ENCODE assay signal across 14 cellular contexts in genomic region chr2:95584321-95584720, GRCh38. TPM values are rescaled to one million over a fixed set of nuclear protein-coding genes. Genes with fewer than 3 reads are reported as not detected.
DNase-seq lines count a peak whose midpoint lies in the region; ATAC-seq and TF ChIP-seq lines count a peak whose summit lies in the region.
"Not testable (repeated sequence)": the region's sequence is repeated elsewhere in the genome, so short reads cannot be mapped to it uniquely, and the experiment has no call there.
"Had no signal": no experiment of that assay in that cellular context is flagged by ENCODE, and none has a peak within 500 bp of the region (broad histone marks: within the 10 kb centered on the region; RNA-seq: fewer than 3 reads in every experiment).

No MANE protein-coding gene starts in this region.

- H2BK120ac ChIP-seq in trophoblast cell (ENCODE audit: insufficient read depth, low read length, poor library complexity), result not testable (repeated sequence)

- not testable (repeated sequence) for H3K79me1 ChIP-seq in trophoblast cell (ENCODE audit: low read length)

- not testable (repeated sequence) for BruUV-seq in PC-3 (replicated peaks; lab: Mats Ljungman, UMichigan); mammary epithelial cell (replicated peaks; lab: Mats Ljungman, UMichigan)

- 30% methylated on average over 1 of the region's 1 CpG for WGBS in mammary epithelial cell (ENCODE audit: low coverage, missing lambda C conversion rate)
- no CpG with 5 or more reads among the region's 1 CpG for WGBS in trophoblast cell (ENCODE audit: extremely low coverage, insufficient coverage, insufficient read length)

- not testable (repeated sequence) for H3K27ac ChIP-seq in PC-3 (ENCODE audit: low read length); mammary epithelial cell (ENCODE audit: insufficient read depth, low read depth, low read length); foreskin keratinocyte; trophoblast cell (ENCODE audit: low read depth, low read length)

- H3K4me1 Mint-ChIP-seq in type B pancreatic cell (ENCODE audit: unreplicated experiment), result not testable (repeated sequence)

- not testable (repeated sequence) for H3K9ac ChIP-seq in PC-3 (ENCODE audit: low read length); mammary epithelial cell (ENCODE audit: insufficient read depth, low read length); trophoblast cell (ENCODE audit: low read length)

- H3K9me2 ChIP-seq in PC-3 (replicated peaks; ENCODE audit: low read length), result not testable (repeated sequence)

- not testable (repeated sequence) for H4K91ac ChIP-seq in trophoblast cell (ENCODE audit: low read depth, low read length)

- H2AFZ ChIP-seq in PC-3 (ENCODE audit: low read length); mammary epithelial cell (ENCODE audit: low read depth, low read length); trophoblast cell (ENCODE audit: insufficient read depth, low read length, poor library complexity): not testable (repeated sequence)

- ATAC-seq in PC-3, result peak; percentile 18; the same call in 1 of the 2 replicates
- not testable (repeated sequence) for ATAC-seq in foreskin keratinocyte

- dilution Hi-C loops in mammary epithelial cell (cut with HindIII; ENCODE audit: low sequenced_read_pairs), result not testable (repeated sequence)

- not testable (repeated sequence) for H3K23ac ChIP-seq in trophoblast cell (ENCODE audit: low read length)

- H3K18ac ChIP-seq in trophoblast cell (ENCODE audit: low read length), result not testable (repeated sequence)

- peak overlapping the region; percentile 85 for H3K27ac Mint-ChIP-seq in type B pancreatic cell

- H3F3A ChIP-seq in PC-3 (ENCODE audit: low read length, unreplicated experiment), result not testable (repeated sequence)

- H3K4me3 Mint-ChIP-seq in type B pancreatic cell, result peak overlapping the region; percentile 55

- H3K9me3 ChIP-seq in PC-3 (ENCODE audit: low read length); mammary epithelial cell (replicated peaks; ENCODE audit: insufficient read depth, low read length); trophoblast cell (ENCODE audit: insufficient read depth, low read depth, low read length): not testable (repeated sequence)

- not testable (repeated sequence) for H3K4me2 ChIP-seq in PC-3 (ENCODE audit: low read length); mammary epithelial cell (ENCODE audit: insufficient read depth, low read depth, low read length); trophoblast cell (ENCODE audit: low read length)

- not testable (repeated sequence) for H2AK5ac ChIP-seq in trophoblast cell (ENCODE audit: low read length)

- not testable (repeated sequence) for H2BK5ac ChIP-seq in trophoblast cell (ENCODE audit: low read depth, low read length, poor library complexity)

- DNase-seq in PC-3 (peak; percentile 82), mammary epithelial cell (peak; percentile 10), foreskin keratinocyte (peak; percentile 7 to 39), trophoblast cell (peak; percentile 35 to 62)
- DNase-seq in type B pancreatic cell (ENCODE audit: extremely low spot score, unreplicated experiment), result not testable (repeated sequence)

- not testable (repeated sequence) for H3K36me3 ChIP-seq in PC-3 (ENCODE audit: low read depth, low read length); mammary epithelial cell (ENCODE audit: insufficient read depth, low read length); trophoblast cell (ENCODE audit: control insufficient read depth in 1 of 2, insufficient read depth in 2 of 2, low read length in 2 of 2)

- H2BK12ac ChIP-seq in trophoblast cell (ENCODE audit: low read length), result not testable (repeated sequence)

- not testable (repeated sequence) for TF ChIP-seq CTCF in PC-3 (conservative IDR thresholded peaks at IDR 0.05; ENCODE audit: low read depth, low read length); mammary epithelial cell (conservative IDR thresholded peaks at IDR 0.05 in 1 of 2, IDR thresholded peaks at IDR 0.05 in 1 of 2; ENCODE audit: extremely low read depth in 1 of 2, insufficient read depth in 1 of 2, low read depth in 1 of 2, low read length in 2 of 2); foreskin keratinocyte (conservative IDR thresholded peaks at IDR 0.05); type B pancreatic cell (conservative IDR thresholded peaks at IDR 0.05)

- H4K12ac ChIP-seq in trophoblast cell (ENCODE audit: low read depth, low read length), result not testable (repeated sequence)

- POLR2A ChIA-PET in PC-3 (lab: Charles Lee; ENCODE audit: unreplicated experiment), result not testable (repeated sequence)

- H3K27me3 Mint-ChIP-seq in type B pancreatic cell, result not testable (repeated sequence)

- not testable (repeated sequence) for H3K4me3 ChIP-seq in PC-3 (ENCODE audit: low read length); mammary epithelial cell (replicated peaks in 1 of 3; ENCODE audit: insufficient read depth in 1 of 3, low read depth in 2 of 3, low read length in 3 of 3); trophoblast cell (ENCODE audit: low read depth, low read length)

- not testable (repeated sequence) for H3K9me3 Mint-ChIP-seq in type B pancreatic cell

- not testable (repeated sequence) for H3K79me2 ChIP-seq in PC-3 (ENCODE audit: low read length); mammary epithelial cell (ENCODE audit: insufficient read depth, low read length); trophoblast cell (ENCODE audit: control insufficient read depth, insufficient read depth, low read length, poor library complexity)

- peak; percentile 45; the same call in 1 of the 2 replicates for TF ChIP-seq EP300 in Ishikawa (IDR thresholded peaks at IDR 0.05; ENCODE audit: borderline replicate concordance)

- in situ Hi-C loops in mammary epithelial cell (cut with MboI; ENCODE audit: low sequenced_read_pairs in 2 of 2), result not testable (repeated sequence)

- not testable (repeated sequence) for TF ChIP-seq RAD21 in Ishikawa (IDR thresholded peaks at IDR 0.05; ENCODE audit: low read depth)

- intact Hi-C loops in PC-3 (cut with micrococcal nuclease); mammary epithelial cell (cut with micrococcal nuclease): not testable (repeated sequence)

- H3K4ac ChIP-seq in trophoblast cell (ENCODE audit: low read depth, low read length), result not testable (repeated sequence)

- not testable (repeated sequence) for H4K20me1 ChIP-seq in PC-3 (ENCODE audit: low read length); mammary epithelial cell (ENCODE audit: insufficient read depth, low read length)

- not testable (repeated sequence) for H3K27me3 ChIP-seq in PC-3 (ENCODE audit: low read length); mammary epithelial cell (ENCODE audit: insufficient read depth, low read length); foreskin keratinocyte; trophoblast cell (ENCODE audit: insufficient read depth, low read length)

- not testable (repeated sequence) for H3K4me1 ChIP-seq in PC-3 (ENCODE audit: insufficient read depth, low read length); mammary epithelial cell (ENCODE audit: insufficient read depth, low read length); foreskin keratinocyte; trophoblast cell (ENCODE audit: control insufficient read depth in 1 of 2, insufficient read depth in 2 of 2, low read length in 2 of 2)

- H4K8ac ChIP-seq in trophoblast cell (ENCODE audit: low read depth, low read length), result not testable (repeated sequence)

- H3K14ac ChIP-seq in trophoblast cell (ENCODE audit: low read length), result not testable (repeated sequence)

- CTCF ChIA-PET in PC-3 (lab: Charles Lee); mammary epithelial cell (lab: Charles Lee; ENCODE audit: low non-redundant PET): not testable (repeated sequence)

- not testable (repeated sequence) for H3K36me3 Mint-ChIP-seq in type B pancreatic cell

TF ChIP-seq in Ishikawa, 13 proteins besides CTCF, POLR2A, EP300 and RAD21:
- peak; percentile 35 for TF ChIP-seq TEAD4 (IDR thresholded peaks at IDR 0.05)

RNA-seq across cellular contexts. Expression of gene TRIM43, which starts 7.5 kb away (rescaled TPM):
- total RNA-seq in PC-3 (2014; rRNA removed) (not detected in 2 replicates), mammary epithelial cell (under 1 TPM in 1 of 2 donors, not detected in 1; 0.24 TPM), foreskin keratinocyte (not detected in 2 replicates), type B pancreatic cell (ENCODE audit: low replicate concordance) (not detected in 2 replicates)
- polyA plus RNA-seq in mammary epithelial cell (0.09 TPM), foreskin keratinocyte (not detected in 2 replicates)
- polyA minus RNA-seq in mammary epithelial cell, result not detected
- not detected in 2 replicates for polyA plus RNA-seq in trophoblast cell (2013)
- total RNA-seq: A172; A673; CD4-positive, alpha-beta memory T cell; GM12878; GM23248; H1; H7 had no signal
- polyA plus RNA-seq: BJ; CD4-positive, alpha-beta memory T cell; GM12878; GM23248; H1 had no signal
